Comparison of ENCODE assay signal across 11 cellular contexts in the genomic region with DNA sequence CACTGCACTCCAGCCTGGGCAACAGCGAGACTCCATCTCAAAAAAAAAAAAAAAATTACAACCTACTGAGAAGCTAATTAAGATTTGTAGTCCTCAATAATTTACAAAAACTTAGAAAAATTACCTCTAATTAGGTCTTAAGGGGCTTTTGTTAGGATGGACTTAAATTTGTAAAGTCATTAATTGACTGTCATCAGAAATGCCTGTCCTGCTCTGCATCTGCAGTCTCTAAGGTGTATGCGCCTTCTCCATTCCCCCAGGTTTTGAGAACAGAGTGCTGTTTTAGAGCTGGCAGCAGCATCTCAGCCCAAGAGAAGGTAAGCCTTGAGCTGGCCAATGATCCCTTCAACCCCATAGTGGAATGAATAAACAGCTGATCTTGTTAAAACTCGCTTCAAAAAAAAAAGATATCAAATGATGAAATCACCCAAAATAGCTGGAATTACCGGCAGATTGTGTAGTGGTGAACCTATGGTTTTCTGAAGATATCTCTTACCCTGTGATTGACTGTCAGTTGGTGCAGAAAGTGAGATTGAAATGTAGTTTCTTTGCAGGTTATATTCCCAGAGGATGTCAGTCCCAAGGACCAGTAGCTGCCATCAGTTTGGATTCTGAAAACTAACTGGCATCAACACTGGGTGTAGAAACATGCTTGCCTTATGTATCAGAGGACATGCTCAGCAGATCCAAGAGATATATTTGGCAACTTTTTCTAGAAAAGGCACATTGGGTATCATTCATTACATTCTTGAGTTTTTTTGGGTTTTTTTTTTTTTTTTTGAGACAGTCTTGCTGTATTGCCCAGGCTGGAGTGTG. TPM values are rescaled to one million over a fixed set of nuclear protein-coding genes. Genes with fewer than 3 reads are reported as not detected.
DNase-seq lines count a peak whose midpoint lies in the region; ATAC-seq and TF ChIP-seq lines count a peak whose summit lies in the region.
"Had no signal": no experiment of that assay in that cellular context is flagged by ENCODE, and none has a peak within 500 bp of the region (broad histone marks: within the 10 kb centered on the region; RNA-seq: fewer than 3 reads in every experiment).

No MANE protein-coding gene starts in this region.

- no peaks in the 10 kb centered on the region for H3K9me3 ChIP-seq in fibroblast of lung (ENCODE audit: control insufficient read depth, insufficient read depth, low read depth, low read length)

- DNase-seq in activated T-cell treated with anti-CD3 and anti-CD28 coated beads, Interleukin-2, amount 50 U/mL, for 4 hours = no peak
- DNase-seq in activated T-cell treated with anti-CD3 and anti-CD28 coated beads, Interleukin-2, amount 50 U/mL, for 1 hour = no peak
- DNase-seq in T-cell (no peak), fibroblast of lung (ENCODE audit: low read depth in 2 of 2) (peak in 1 of 2 donors; percentile 16), GM19240 (ENCODE audit: insufficient read length, low spot score) (no peak), T-helper 9 cell (no peak), NCI-H446 treated with DMSO at 0.1 percent for 48 hours (lab: John Stamatoyannopoulos, UW) (no peak)
- no peak for DNase-seq in stimulated activated naive CD8-positive, alpha-beta T cell treated with anti-CD3 and anti-CD28 coated beads, Interleukin-15, amount 100 ng/mL, for 72 hours
- DNase-seq: nucleus accumbens, substantia nigra had no signal

- H3K4me1 ChIP-seq in fibroblast of lung (ENCODE audit: control insufficient read depth, extremely low read depth, insufficient read depth, low read length) = peaks cover 13% of the 10 kb centered on the region

- H3K27ac ChIP-seq in fibroblast of lung (ENCODE audit: insufficient read depth, low read length) = no peak overlapping the region

- H3K36me3 ChIP-seq in fibroblast of lung (ENCODE audit: control insufficient read depth, insufficient read depth, low read length) = peaks cover 29% of the 10 kb centered on the region

- H3K4me3 Mint-ChIP-seq in activated T-cell treated with anti-CD3 and anti-CD28 coated beads, Interleukin-2, amount 50 U/mL, for 4 hours = peak overlapping the region; percentile 99
- peak overlapping the region; percentile 97 to 100 (median 97) for H3K4me3 Mint-ChIP-seq in T-cell
- peak overlapping the region; percentile 98 to 99 for H3K4me3 Mint-ChIP-seq in stimulated activated naive CD8-positive, alpha-beta T cell treated with anti-CD3 and anti-CD28 coated beads, Interleukin-15, amount 100 ng/mL, for 72 hours

- H3K4me2 ChIP-seq in fibroblast of lung (ENCODE audit: extremely low read depth, insufficient read depth, low read length) = peak overlapping the region; percentile 80

- CTCF ChIA-PET in T-cell (lab: Charles Lee) = interaction anchor here in 1 of 2 donors (0.7 to 1.0 kb wide), 3 partner anchors 11 to 58 kb away, joined by 3 read pairs; no protein-coding TSS in a partner anchor

- no peaks in the 10 kb centered on the region for H3K27me3 Mint-ChIP-seq in activated T-cell treated with anti-CD3 and anti-CD28 coated beads, Interleukin-2, amount 50 U/mL, for 4 hours (ENCODE audit: low read depth)
- no peaks in the 10 kb centered on the region for H3K27me3 Mint-ChIP-seq in T-cell
- H3K27me3 Mint-ChIP-seq in stimulated activated naive CD8-positive, alpha-beta T cell treated with anti-CD3 and anti-CD28 coated beads, Interleukin-15, amount 100 ng/mL, for 72 hours = no peaks in the 10 kb centered on the region

- no peak for TF ChIP-seq CTCF in fibroblast of lung (conservative IDR thresholded peaks at IDR 0.05 in 1 of 2, IDR thresholded peaks at IDR 0.05 in 1 of 2; ENCODE audit: low read depth in 1 of 2, low read length in 2 of 2)

- peak overlapping the region in 1 of 2 donors; percentile 28 for H3K27ac Mint-ChIP-seq in T-cell
- peak overlapping the region; percentile 99 to 100 for H3K27ac Mint-ChIP-seq in stimulated activated naive CD8-positive, alpha-beta T cell treated with anti-CD3 and anti-CD28 coated beads, Interleukin-15, amount 100 ng/mL, for 72 hours

- no peaks in the 10 kb centered on the region for H3K27me3 ChIP-seq in fibroblast of lung (ENCODE audit: control insufficient read depth, insufficient read depth, low read length)

- ATAC-seq in activated T-cell treated with anti-CD3 and anti-CD28 coated beads, Interleukin-2, amount 50 U/mL, for 4 hours = no peak
- ATAC-seq in T-cell (replicated peaks in 1 of 4) = no peak
- no peak for ATAC-seq in stimulated activated naive CD8-positive, alpha-beta T cell treated with anti-CD3 and anti-CD28 coated beads, Interleukin-15, amount 100 ng/mL, for 72 hours

- POLR2A ChIA-PET in T-cell (lab: Charles Lee) = interaction anchor here (0.6 to 1.3 kb wide), 5 partner anchors 60 to 635 kb away, joined by 3 to 5 read pairs (median 3); a partner anchor contains a TSS

- peaks cover 40% of the 10 kb centered on the region for H3K4me1 Mint-ChIP-seq in activated T-cell treated with anti-CD3 and anti-CD28 coated beads, Interleukin-2, amount 50 U/mL, for 4 hours (ENCODE audit: low read depth)
- peaks cover 48 to 52% (median 50%) of the 10 kb centered on the region in 3 donors for H3K4me1 Mint-ChIP-seq in T-cell
- peaks cover 72% of the 10 kb centered on the region for H3K4me1 Mint-ChIP-seq in stimulated activated naive CD8-positive, alpha-beta T cell treated with anti-CD3 and anti-CD28 coated beads, Interleukin-15, amount 100 ng/mL, for 72 hours

- H3K4me3 ChIP-seq in fibroblast of lung (replicated peaks in 1 of 4; ENCODE audit: control extremely low read depth in 1 of 4, insufficient read depth in 1 of 4, low read depth in 3 of 4, low read length in 4 of 4) = peak overlapping the region; percentile 83 to 96 (median 86)

- H3K79me2 ChIP-seq in fibroblast of lung (ENCODE audit: control insufficient read depth, insufficient read depth, low read length) = peaks cover 54% of the 10 kb centered on the region

- H3K9me3 Mint-ChIP-seq in activated T-cell treated with anti-CD3 and anti-CD28 coated beads, Interleukin-2, amount 50 U/mL, for 4 hours = no peaks in the 10 kb centered on the region
- no peaks in the 10 kb centered on the region for H3K9me3 Mint-ChIP-seq in T-cell
- H3K9me3 Mint-ChIP-seq in stimulated activated naive CD8-positive, alpha-beta T cell treated with anti-CD3 and anti-CD28 coated beads, Interleukin-15, amount 100 ng/mL, for 72 hours = no peaks in the 10 kb centered on the region

- H4K20me1 ChIP-seq in fibroblast of lung (ENCODE audit: control insufficient read depth, extremely low read depth, insufficient read depth, low read length) = peaks cover 8% of the 10 kb centered on the region

- no peak overlapping the region for H2AFZ ChIP-seq in fibroblast of lung (ENCODE audit: low read length)

- no peak overlapping the region for H3K9ac ChIP-seq in fibroblast of lung (ENCODE audit: insufficient read depth, low read length)

- peaks cover 41% of the 10 kb centered on the region for H3K36me3 Mint-ChIP-seq in activated T-cell treated with anti-CD3 and anti-CD28 coated beads, Interleukin-2, amount 50 U/mL, for 4 hours (ENCODE audit: insufficient read depth)
- peaks cover 35% of the 10 kb centered on the region for H3K36me3 Mint-ChIP-seq in T-cell

RNA-seq across cellular contexts. Expression of a gene that starts 25.7 kb away (rescaled TPM):
- total RNA-seq in activated T-cell treated with anti-CD3 and anti-CD28 coated beads, Interleukin-2, amount 50 U/mL, for 4 hours = 10 to 100 TPM; 24.7 to 34.0 (median 31.0) TPM
- total RNA-seq in T-cell = 100 to 1,000 TPM in 4 of 5 donors, 10 to 100 TPM in 1; 91.3 to 127 (median 122) TPM
- 56.2 and 74.5 TPM in 2 replicates for total RNA-seq in fibroblast of lung
- 62.6 and 68.6 TPM in 2 replicates for polyA plus RNA-seq in fibroblast of lung
- polyA plus RNA-seq in fibroblast of lung (2012) = 118 and 127 TPM in 2 replicates
- 298 and 337 TPM in 2 replicates for polyA minus RNA-seq in fibroblast of lung (ENCODE audit: low replicate concordance)

RNA-seq across cellular contexts. Expression of a gene that starts 51.0 kb away (rescaled TPM):
- under 1 TPM; 0.84 to 0.96 (median 0.87) TPM for total RNA-seq in activated T-cell treated with anti-CD3 and anti-CD28 coated beads, Interleukin-2, amount 50 U/mL, for 4 hours
- total RNA-seq in T-cell (1 to 10 TPM; 3.5 to 7.8 (median 5.4) TPM), fibroblast of lung (2.1 and 3.1 TPM in 2 replicates)
- 0.64 and 1.7 TPM in 2 replicates for polyA plus RNA-seq in fibroblast of lung
- polyA plus RNA-seq in fibroblast of lung (2012) = 1.4 and 2.4 TPM in 2 replicates
- polyA minus RNA-seq in fibroblast of lung (ENCODE audit: low replicate concordance) = 0.82 and 1.7 TPM in 2 replicates
- total RNA-seq: bronchial epithelial cell had no signal
